In the genomic region with DNA sequence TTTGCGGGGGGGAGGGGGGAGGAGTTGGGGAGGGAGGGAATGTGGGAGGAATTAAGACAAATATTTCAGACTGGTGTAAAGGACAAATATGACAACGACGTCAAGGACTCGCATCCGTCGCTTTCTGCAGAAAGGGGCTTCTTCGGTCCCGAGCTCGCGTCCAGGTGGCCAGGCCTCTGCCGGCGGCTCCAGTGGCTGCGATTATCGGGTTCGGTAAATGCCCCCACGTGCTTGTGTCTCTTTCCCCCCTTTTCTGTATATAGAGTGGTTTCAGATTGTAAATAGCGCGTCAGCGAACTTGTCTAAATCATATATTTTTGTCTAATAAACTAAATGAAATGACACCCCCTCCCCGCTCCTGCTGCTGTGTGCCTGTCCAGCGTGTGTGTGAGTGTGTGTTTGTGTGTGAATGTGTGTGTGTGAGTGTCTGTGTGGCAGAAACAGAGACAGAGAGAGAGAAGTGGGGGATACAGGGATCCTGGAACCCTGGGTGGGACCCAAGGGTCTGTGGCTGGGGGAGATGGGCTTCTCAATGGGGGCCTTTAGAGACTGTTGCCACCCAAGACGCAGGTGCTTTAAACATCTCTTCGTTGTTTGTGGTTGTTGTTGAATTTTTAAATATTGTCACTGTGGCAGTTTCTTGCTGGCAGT, we compare ENCODE assay signal across 19 cellular contexts. TPM values are rescaled to one million over a fixed set of nuclear protein-coding genes. Genes with fewer than 3 reads are reported as not detected.
A peak's percentile ranks its signal among the peaks of the same experiment; 100 is the strongest.
DNase-seq lines count a peak whose midpoint lies in the region; TF ChIP-seq lines count a peak whose summit lies in the region.
"Had no signal": no experiment of that assay in that cellular context is flagged by ENCODE, and none has a peak within 500 bp of the region (broad histone marks: within the 10 kb centered on the region; RNA-seq: fewer than 3 reads in every experiment).

No MANE protein-coding gene starts in this region.

- peak overlapping the region; percentile 39 for H3K4me3 ChIP-seq in HUES64 (ENCODE audit: low read length)
- H3K4me3 ChIP-seq in neuronal stem cell (ENCODE audit: low read length in 2 of 2), result no peak overlapping the region
- no peak overlapping the region for H3K4me3 ChIP-seq in prostate gland
- H3K4me3 ChIP-seq: SK-N-MC had no signal

- peak overlapping the region; percentile 75 for H3K4me2 ChIP-seq in neuronal stem cell (ENCODE audit: insufficient read depth, low read length, poor library complexity, severe bottlenecking)

- no peaks in the 10 kb centered on the region for H3K36me3 ChIP-seq in HUES64 (ENCODE audit: insufficient read depth, low read length)
- H3K36me3 ChIP-seq in neuronal stem cell (replicated peaks in 1 of 2; ENCODE audit: control insufficient read depth in 2 of 2, insufficient read depth in 2 of 2, low read length in 2 of 2), result peaks cover 0 to 72% of the 10 kb centered on the region in 2 donors
- no peaks in the 10 kb centered on the region for H3K36me3 ChIP-seq in prostate gland

- H3K9me3 ChIP-seq in HUES64 (ENCODE audit: insufficient read depth, low read depth, low read length) (no peaks in the 10 kb centered on the region), neuronal stem cell (replicated peaks in 1 of 2; ENCODE audit: control insufficient read depth in 2 of 2, insufficient read depth in 1 of 2, low read depth in 1 of 2, low read length in 2 of 2) (peaks cover 3 to 44% of the 10 kb centered on the region in 2 donors), prostate gland (no peaks in the 10 kb centered on the region)

- DNase-seq in activated CD4-positive, alpha-beta T cell treated with anti-CD3 and anti-CD28 coated beads, Interleukin-2, amount 10 ng/mL, durations not matched to agents 7 days and 5 days, result no peak
- DNase-seq in activated CD4-positive, alpha-beta T cell treated with anti-CD3 and anti-CD28 coated beads, Interleukin-2, amount 50 U/mL, for 48 hours, result no peak
- DNase-seq in glutamatergic neuron (no peak), neuronal stem cell (ENCODE audit: low spot score) (no peak), NK-92 (lab: John Stamatoyannopoulos, UW; ENCODE audit: unreplicated experiment) (no peak), NCI-H2227 (lab: John Stamatoyannopoulos, UW; ENCODE audit: unreplicated experiment) (no peak), prostate gland (ENCODE audit: low spot score) (no peak)
- DNase-seq: activated CD4-positive, alpha-beta memory T cell treated with anti-CD3 and anti-CD28 coated beads for 36 hours; anterior cingulate cortex; CD4-positive, alpha-beta memory T cell; hypothalamus; naive thymus-derived CD8-positive, alpha-beta T cell; NCI-H526 treated with DMSO at 0.1 percent for 48 hours; stimulated activated CD4-positive, alpha-beta T cell treated with anti-CD3 and anti-CD28 coated beads, Interleukin-2, amount 100 ng/mL, for 48 hours; trophoblast cell had no signal

- POLR2A ChIA-PET in activated CD4-positive, alpha-beta T cell treated with anti-CD3 and anti-CD28 coated beads, Interleukin-2, amount 10 ng/mL, durations not matched to agents 7 days and 5 days (lab: Charles Lee), result no interaction called here

- CTCF ChIA-PET in activated CD4-positive, alpha-beta T cell treated with anti-CD3 and anti-CD28 coated beads, Interleukin-2, amount 10 ng/mL, durations not matched to agents 7 days and 5 days (lab: Charles Lee), result no interaction called here

- H2BK12ac ChIP-seq in neuronal stem cell (ENCODE audit: low read length), result no peak overlapping the region

- H3K27ac Mint-ChIP-seq in activated CD4-positive, alpha-beta T cell treated with anti-CD3 and anti-CD28 coated beads, Interleukin-2, amount 10 ng/mL, durations not matched to agents 7 days and 5 days, result peak overlapping the region; percentile 56
- no peak overlapping the region for H3K27ac Mint-ChIP-seq in glutamatergic neuron (ENCODE audit: unreplicated experiment)
- H3K27ac Mint-ChIP-seq: activated CD4-positive, alpha-beta memory T cell treated with anti-CD3 and anti-CD28 coated beads for 36 hours; CD4-positive, alpha-beta memory T cell; dendritic cell treated with granulocyte-macrophage colony-stimulating factor and Interleukin-4, amounts not matched to agents 40 ng/mL and 50 ng/mL, for 4 days had no signal

- H3K27ac ChIP-seq in HUES64 (ENCODE audit: low read depth, low read length) (no peak overlapping the region), neuronal stem cell (replicated peaks; ENCODE audit: low read length) (no peak overlapping the region), prostate gland (no peak overlapping the region)
- H3K27ac ChIP-seq: SK-N-MC had no signal

- intact Hi-C loops in prostate gland (cut with DNase I), result no loop called here

- H3K9me3 Mint-ChIP-seq in activated CD4-positive, alpha-beta T cell treated with anti-CD3 and anti-CD28 coated beads, Interleukin-2, amount 10 ng/mL, durations not matched to agents 7 days and 5 days, result no peaks in the 10 kb centered on the region
- H3K9me3 Mint-ChIP-seq in glutamatergic neuron (ENCODE audit: unreplicated experiment), result peaks cover 26% of the 10 kb centered on the region
- H3K9me3 Mint-ChIP-seq: dendritic cell treated with granulocyte-macrophage colony-stimulating factor and Interleukin-4, amounts not matched to agents 40 ng/mL and 50 ng/mL, for 4 days had no signal

- H2BK15ac ChIP-seq in neuronal stem cell (ENCODE audit: low read length), result no peak overlapping the region

- H3K4me1 ChIP-seq in HUES64 (ENCODE audit: insufficient read depth, low read length) (peaks cover 19% of the 10 kb centered on the region), neuronal stem cell (ENCODE audit: control insufficient read depth in 2 of 2, insufficient read depth in 1 of 2, low read depth in 1 of 2, low read length in 2 of 2) (peaks cover 0 to 14% of the 10 kb centered on the region in 2 donors), prostate gland (replicated peaks) (peaks cover 6% of the 10 kb centered on the region)

- TF ChIP-seq CTCF in glutamatergic neuron (IDR thresholded peaks at IDR 0.05; ENCODE audit: partially characterized antibody, unreplicated experiment) (no peak), prostate gland (IDR thresholded peaks at IDR 0.05) (no peak)

- no peak overlapping the region for H4K91ac ChIP-seq in neuronal stem cell (ENCODE audit: low read depth, low read length, poor library complexity)

- H3K9ac ChIP-seq in HUES64 (ENCODE audit: low read depth, low read length) (no peak overlapping the region), neuronal stem cell (ENCODE audit: low read depth, low read length, poor library complexity) (no peak overlapping the region)

- peaks cover 4% of the 10 kb centered on the region for H3K36me3 Mint-ChIP-seq in activated CD4-positive, alpha-beta T cell treated with anti-CD3 and anti-CD28 coated beads, Interleukin-2, amount 10 ng/mL, durations not matched to agents 7 days and 5 days (ENCODE audit: low read depth)
- peaks cover 20% of the 10 kb centered on the region for H3K36me3 Mint-ChIP-seq in glutamatergic neuron (ENCODE audit: unreplicated experiment)

- no peak overlapping the region for H3K23ac ChIP-seq in neuronal stem cell (ENCODE audit: low read depth, low read length, poor library complexity)

- peaks cover 5% of the 10 kb centered on the region for H3K79me1 ChIP-seq in neuronal stem cell (ENCODE audit: low read depth, low read length)

- H2BK5ac ChIP-seq in neuronal stem cell (ENCODE audit: low read length), result no peak overlapping the region

- peaks cover 75% of the 10 kb centered on the region for H3K27me3 Mint-ChIP-seq in activated CD4-positive, alpha-beta T cell treated with anti-CD3 and anti-CD28 coated beads, Interleukin-2, amount 10 ng/mL, durations not matched to agents 7 days and 5 days
- peaks cover 45% of the 10 kb centered on the region for H3K27me3 Mint-ChIP-seq in glutamatergic neuron (ENCODE audit: unreplicated experiment)

- no peak overlapping the region for H2AFZ ChIP-seq in neuronal stem cell (ENCODE audit: low read length)

- H3K4ac ChIP-seq in neuronal stem cell (ENCODE audit: low read length), result no peak overlapping the region

- no peak overlapping the region for H3K14ac ChIP-seq in neuronal stem cell (ENCODE audit: low read length)

- 4% methylated on average over 19 of the region's 23 CpGs for WGBS in HUES64
- WGBS in neuronal stem cell (ENCODE audit: extremely low coverage in 2 of 2, insufficient read length in 2 of 2, insufficient replicate concordance in 1 of 2), 2 donors, result no CpG with 5 or more reads among the region's 23 CpGs
- WGBS in prostate gland, result 16% methylated on average over 23 of the region's 23 CpGs

- H4K8ac ChIP-seq in neuronal stem cell (ENCODE audit: low read depth, low read length), result no peak overlapping the region

- peaks cover 2% of the 10 kb centered on the region for H3K4me1 Mint-ChIP-seq in activated CD4-positive, alpha-beta T cell treated with anti-CD3 and anti-CD28 coated beads, Interleukin-2, amount 10 ng/mL, durations not matched to agents 7 days and 5 days
- peaks cover 17% of the 10 kb centered on the region for H3K4me1 Mint-ChIP-seq in glutamatergic neuron (ENCODE audit: low read depth, unreplicated experiment)

- H3K27me3 ChIP-seq in HUES64 (ENCODE audit: insufficient read depth, low read length) (peaks cover 100% of the 10 kb centered on the region), neuronal stem cell (ENCODE audit: control insufficient read depth in 3 of 3, insufficient read depth in 3 of 3, low read depth in 1 of 3, low read length in 3 of 3) (peaks cover 0 to 97% (median 42%) of the 10 kb centered on the region in 3 experiments), prostate gland (replicated peaks; ENCODE audit: insufficient read depth) (peaks cover 84% of the 10 kb centered on the region)

- TF ChIP-seq POLR2A in prostate gland (IDR thresholded peaks at IDR 0.05), result no peak

- no peak overlapping the region for H3K18ac ChIP-seq in neuronal stem cell (ENCODE audit: low read length)

- no peak overlapping the region for H2AK5ac ChIP-seq in neuronal stem cell (ENCODE audit: low read depth, low read length)

- H3K4me3 Mint-ChIP-seq in activated CD4-positive, alpha-beta T cell treated with anti-CD3 and anti-CD28 coated beads, Interleukin-2, amount 10 ng/mL, durations not matched to agents 7 days and 5 days, result no peak overlapping the region
- H3K4me3 Mint-ChIP-seq in glutamatergic neuron (ENCODE audit: unreplicated experiment), result peak overlapping the region; percentile 86
- H3K4me3 Mint-ChIP-seq: activated CD4-positive, alpha-beta memory T cell treated with anti-CD3 and anti-CD28 coated beads for 36 hours; dendritic cell treated with granulocyte-macrophage colony-stimulating factor and Interleukin-4, amounts not matched to agents 40 ng/mL and 50 ng/mL, for 4 days had no signal

- no peak overlapping the region for H2BK120ac ChIP-seq in neuronal stem cell (ENCODE audit: low read depth, low read length)

RNA-seq across cellular contexts. Expression of a gene that starts 5.6 kb away (rescaled TPM):
- total RNA-seq in activated CD4-positive, alpha-beta T cell treated with anti-CD3 and anti-CD28 coated beads, Interleukin-2, amount 10 ng/mL, durations not matched to agents 7 days and 5 days, result not detected
- 12.9 TPM for polyA plus RNA-seq in HUES64 (2013, experiment 1 of 2)
- polyA plus RNA-seq in HUES64 (2013, experiment 2 of 2), result 18.8 TPM
- total RNA-seq in glutamatergic neuron (ENCODE audit: unreplicated experiment), result 69.3 TPM
- 2.6 TPM for polyA plus RNA-seq in neuronal stem cell (2013, experiment 1 of 2)
- 2.3 TPM for polyA plus RNA-seq in neuronal stem cell (2013, experiment 2 of 2)
- under 1 TPM in 1 of 2 donors, not detected in 1; 0.87 TPM for total RNA-seq in prostate gland
- total RNA-seq: activated CD4-positive, alpha-beta memory T cell treated with anti-CD3 and anti-CD28 coated beads for 36 hours; CD4-positive, alpha-beta memory T cell; fibroblast of lung; naive thymus-derived CD8-positive, alpha-beta T cell had no signal
- polyA plus RNA-seq: CD4-positive, alpha-beta memory T cell; fibroblast of lung; naive thymus-derived CD8-positive, alpha-beta T cell had no signal

Comparison
In these comparisons a context has a peak if more than half of its experiments do, and no peak if none do; other contexts are left out.
1. RNA of a gene that starts 5.6 kb away (total RNA-seq): 69.3 TPM in glutamatergic neuron (single experiment); 0.87 TPM in prostate gland and not detected in activated CD4-positive, alpha-beta T cell treated with anti-CD3 and anti-CD28 coated beads, Interleukin-2, amount 10 ng/mL, durations not matched to agents 7 days and 5 days; every median in the first group is over 10 times any median in the second.